ENCODE assay signal across 17 cellular contexts in the genomic region with DNA sequence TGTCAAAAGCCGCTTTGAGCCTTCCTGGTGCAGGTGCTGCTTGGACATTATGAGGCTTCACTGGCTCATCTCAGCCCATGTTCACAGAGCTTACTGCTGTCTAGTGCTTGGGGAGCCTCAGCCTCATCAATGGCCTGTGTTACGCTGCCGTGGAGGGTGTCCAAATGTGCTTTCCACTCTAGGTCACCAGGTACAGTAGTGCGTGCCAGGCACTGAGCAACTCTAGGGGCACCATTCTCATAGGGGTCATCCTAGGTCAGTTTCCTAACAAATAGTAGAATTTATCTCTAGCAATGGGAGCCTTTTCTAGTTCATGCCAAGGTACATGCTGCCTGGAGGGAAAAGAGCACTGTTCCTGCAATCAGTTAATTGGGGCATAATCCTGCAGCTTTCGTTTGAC.
"Had no signal": no experiment of that assay in that cellular context is flagged by ENCODE, and none has a peak within 500 bp of the region (broad histone marks: within the 10 kb centered on the region; RNA-seq: fewer than 3 reads in every experiment).

No MANE protein-coding gene starts in this region.

- H3K9me3 ChIP-seq: gastrocnemius medialis, prostate gland, suprapubic skin, thyroid gland, vagina had no signal

- H3K36me3 ChIP-seq: gastrocnemius medialis, prostate gland, suprapubic skin, thyroid gland, vagina had no signal

- H3K4me1 ChIP-seq: parathyroid adenoma, prostate gland had no signal

- ATAC-seq: gastrocnemius medialis had no signal

- H3K27me3 ChIP-seq: gastrocnemius medialis, suprapubic skin, thyroid gland, vagina had no signal

- H3K4me3 ChIP-seq: coronary artery, gastrocnemius medialis, prostate gland, smooth muscle cell, suprapubic skin, thyroid gland, vagina had no signal

- H3K27ac ChIP-seq: coronary artery, parathyroid adenoma, prostate gland, suprapubic skin, thyroid gland, vagina had no signal

- DNase-seq: central memory CD4-positive, alpha-beta T cell; effector CD4-positive, alpha-beta T cell; endodermal cell; gastrocnemius medialis; islet precursor cell; midbrain; naive B cell; occipital lobe; stimulated activated CD4-positive, alpha-beta T cell treated with anti-CD3 and anti-CD28 coated beads, Interleukin-2, amount 100 ng/mL, for 48 hours; stimulated activated naive CD4-positive, alpha-beta T cell treated with Interleukin-2 at 50 U/mL for 16 hours; thyroid gland had no signal
